Comparison of ENCODE assay signal across 8 cellular contexts in genomic region chr17:45490615-45491433, GRCh38. TPM values are rescaled to one million over a fixed set of nuclear protein-coding genes. Genes with fewer than 3 reads are reported as not detected.
DNase-seq lines count a peak whose midpoint lies in the region; ATAC-seq and TF ChIP-seq lines count a peak whose summit lies in the region.
"Not testable (repeated sequence)": the region's sequence is repeated elsewhere in the genome, so short reads cannot be mapped to it uniquely, and the experiment has no call there.

TSS of gene PLEKHM1 (minus strand) at chr17:45490721. CDS start at chr17:45482484, 8,237 bp downstream.

- not testable (repeated sequence) for H3K36me3 Mint-ChIP-seq in activated T-cell treated with anti-CD3 and anti-CD28 coated beads, Interleukin-2, amount 50 U/mL, for 72 hours (ENCODE audit: insufficient read depth in 2 of 2)

- H3K27me3 ChIP-seq in esophagus muscularis mucosa; muscle layer of colon (ENCODE audit: control insufficient read depth in 1 of 2, insufficient read depth in 2 of 2, low read length in 2 of 2): not testable (repeated sequence)

- peak; percentile 80 for TF ChIP-seq POLR2A in esophagus muscularis mucosa (IDR thresholded peaks at IDR 0.05; ENCODE audit: low read depth)

- H3K9me3 Mint-ChIP-seq in activated T-cell treated with anti-CD3 and anti-CD28 coated beads, Interleukin-2, amount 50 U/mL, for 72 hours: not testable (repeated sequence)

- H3K4me1 ChIP-seq in esophagus muscularis mucosa: peaks cover 14 to 36% (median 33%) of the 10 kb centered on the region in 4 donors
- not testable (repeated sequence) for H3K4me1 ChIP-seq in muscle layer of colon (ENCODE audit: insufficient read depth, low read length)

- peak; percentile 94 for ATAC-seq in GM21737 (IDR thresholded peaks at IDR 0.05; ENCODE audit: unreplicated experiment)
- ATAC-seq in activated T-cell treated with anti-CD3 and anti-CD28 coated beads, Interleukin-2, amount 50 U/mL, for 72 hours (replicated peaks in 1 of 2): peak; percentile 99

- not testable (repeated sequence) for TF ChIP-seq CTCF in esophagus muscularis mucosa (IDR thresholded peaks at IDR 0.05)

- H3K4me1 Mint-ChIP-seq in activated T-cell treated with anti-CD3 and anti-CD28 coated beads, Interleukin-2, amount 50 U/mL, for 72 hours (ENCODE audit: low read depth): peaks cover 26% of the 10 kb centered on the region

- 2% methylated on average over 7 of the region's 59 CpGs for WGBS in esophagus muscularis mucosa

- peak; percentile 34 for DNase-seq in DMS79 (lab: John Stamatoyannopoulos, UW)
- DNase-seq in KG1 (lab: John Stamatoyannopoulos, UW): peak; percentile 65
- peak; percentile 82 for DNase-seq in RKO (ENCODE audit: low spot score)
- peak; percentile 90 to 93 for DNase-seq in activated T-cell treated with anti-CD3 and anti-CD28 coated beads, Interleukin-2, amount 50 U/mL, for 72 hours
- DNase-seq in esophagus muscularis mucosa (ENCODE audit: extremely low spot score): peak; percentile 96
- peak; percentile 89 for DNase-seq in stimulated activated CD8-positive, alpha-beta memory T cell treated with anti-CD3 and anti-CD28 coated beads, Interleukin-4, amount 100 ng/mL, for 48 hours

- not testable (repeated sequence) for TF ChIP-seq EP300 in esophagus muscularis mucosa (IDR thresholded peaks at IDR 0.05)

- H3K27ac ChIP-seq in esophagus muscularis mucosa (replicated peaks in 1 of 4) (peak within 1 kb of the TSS; percentile 86 to 93 (median 90)), muscle layer of colon (ENCODE audit: low read depth, low read length) (peak within 1 kb of the TSS; percentile 44)

- H3K9me3 ChIP-seq in esophagus muscularis mucosa; muscle layer of colon (ENCODE audit: low read length): not testable (repeated sequence)

- intact Hi-C loops in esophagus muscularis mucosa (cut with DNase I): not testable (repeated sequence)

- H3K36me3 ChIP-seq in esophagus muscularis mucosa; muscle layer of colon (ENCODE audit: insufficient read depth, low read length): not testable (repeated sequence)

- H3K4me3 ChIP-seq in esophagus muscularis mucosa (peak within 1 kb of the TSS; percentile 72 to 81 (median 77)), muscle layer of colon (ENCODE audit: low read depth in 1 of 2, low read length in 2 of 2) (peak within 1 kb of the TSS; percentile 52 to 57)

- H3K4me3 Mint-ChIP-seq in activated T-cell treated with anti-CD3 and anti-CD28 coated beads, Interleukin-2, amount 50 U/mL, for 72 hours: peak within 1 kb of the TSS; percentile 93 to 94

- peak within 1 kb of the TSS; percentile 96 for H3K27ac Mint-ChIP-seq in activated T-cell treated with anti-CD3 and anti-CD28 coated beads, Interleukin-2, amount 50 U/mL, for 72 hours

- H3K9ac ChIP-seq in muscle layer of colon (ENCODE audit: low read length): not testable (repeated sequence)

- H3K27me3 Mint-ChIP-seq in activated T-cell treated with anti-CD3 and anti-CD28 coated beads, Interleukin-2, amount 50 U/mL, for 72 hours (ENCODE audit: low read depth): not testable (repeated sequence)

RNA-seq across cellular contexts. Expression of gene PLEKHM1, which starts in this region (rescaled TPM):
- 10 to 100 TPM; 30.4 to 33.3 TPM for total RNA-seq in activated T-cell treated with anti-CD3 and anti-CD28 coated beads, Interleukin-2, amount 50 U/mL, for 72 hours
- 10 to 100 TPM; 28.5 to 38.0 (median 36.0) TPM for total RNA-seq in esophagus muscularis mucosa

Comparison
In these comparisons a context has a peak if more than half of its experiments do, and no peak if none do; other contexts are left out.
1. Peak in every context shown above with its lines: DNase-seq, ATAC-seq, H3K4me3 ChIP-seq and H3K27ac ChIP-seq.
2. DNase-seq: peak in every context shown above with its lines; median percentile 96 in esophagus muscularis mucosa; 92 in activated T-cell treated with anti-CD3 and anti-CD28 coated beads, Interleukin-2, amount 50 U/mL, for 72 hours; 89 in stimulated activated CD8-positive, alpha-beta memory T cell treated with anti-CD3 and anti-CD28 coated beads, Interleukin-4, amount 100 ng/mL, for 48 hours; 82 in RKO; 65 in KG1; 34 in DMS79.